In genomic region chr17:82301916-82302497, GRCh38 we compare ENCODE assay signal across 9 cellular contexts. TPM values are rescaled to one million over a fixed set of nuclear protein-coding genes. Genes with fewer than 3 reads are reported as not detected.
DNase-seq lines count a peak whose midpoint lies in the region; ATAC-seq, FAIRE-seq and TF ChIP-seq lines count a peak whose summit lies in the region.
"Had no signal": no experiment of that assay in that cellular context is flagged by ENCODE, and none has a peak within 500 bp of the region (broad histone marks: within the 10 kb centered on the region; RNA-seq: fewer than 3 reads in every experiment).

No MANE protein-coding gene starts in this region.

- H3K4me3 Mint-ChIP-seq in activated B cell treated with CpG ODN at 0.5 μM for 24 hours: peak overlapping the region; percentile 35
- peak overlapping the region; percentile 93 for H3K4me3 Mint-ChIP-seq in stimulated activated effector memory CD8-positive, alpha-beta T cell treated with anti-CD3 and anti-CD28 coated beads, Interleukin-12 subunit alpha, Interleukin-12 subunit beta, amount 100 ng/mL, for 72 hours

- H3K36me3 ChIP-seq in bronchial epithelial cell (ENCODE audit: control insufficient read depth, insufficient read depth, low read length) (no peaks in the 10 kb centered on the region), psoas muscle (ENCODE audit: insufficient read depth in 1 of 2, low read depth in 1 of 2) (no peaks in the 10 kb centered on the region)

- H3K9me3 Mint-ChIP-seq in activated B cell treated with CpG ODN at 0.5 μM for 24 hours: no peaks in the 10 kb centered on the region
- no peaks in the 10 kb centered on the region for H3K9me3 Mint-ChIP-seq in stimulated activated effector memory CD8-positive, alpha-beta T cell treated with anti-CD3 and anti-CD28 coated beads, Interleukin-12 subunit alpha, Interleukin-12 subunit beta, amount 100 ng/mL, for 72 hours

- DNase-seq in GM19238 (ENCODE audit: insufficient read length, low spot score): peak; percentile 59
- peak; percentile 47 for DNase-seq in activated B cell treated with CpG ODN at 0.5 μM for 24 hours
- peak; percentile 55 for DNase-seq in bronchial epithelial cell (ENCODE audit: low read depth)
- peak; percentile 61 to 84 for DNase-seq in stimulated activated effector memory CD8-positive, alpha-beta T cell treated with anti-CD3 and anti-CD28 coated beads, Interleukin-12 subunit alpha, Interleukin-12 subunit beta, amount 100 ng/mL, for 72 hours (ENCODE audit: low spot score in 2 of 2)
- no peak for DNase-seq in psoas muscle
- no peak for DNase-seq in COLO668 (lab: John Stamatoyannopoulos, UW; ENCODE audit: unreplicated experiment)
- DNase-seq: left cardiac atrium had no signal

- POLR2A ChIA-PET in activated B cell treated with CpG ODN at 0.5 μM for 24 hours (lab: Charles Lee): interaction anchor here (1.0 to 3.3 kb wide), 7 partner anchors 9 to 96 kb away, joined by 3 to 35 read pairs (median 5); partner anchors contain the start of gene CSNK1D

- no peak for FAIRE-seq in bronchial epithelial cell (lab: Jason Lieb, UNC)

- CTCF ChIA-PET in activated B cell treated with CpG ODN at 0.5 μM for 24 hours (lab: Charles Lee): interaction anchor here (1.1 to 7.2 kb wide), 5 partner anchors 10 to 96 kb away, joined by 4 to 58 read pairs (median 10); no protein-coding TSS in a partner anchor

- no peaks in the 10 kb centered on the region for H3K9me3 ChIP-seq in psoas muscle

- H3K36me3 Mint-ChIP-seq in activated B cell treated with CpG ODN at 0.5 μM for 24 hours (ENCODE audit: low read depth): peaks cover 4% of the 10 kb centered on the region
- peaks cover 23% of the 10 kb centered on the region for H3K36me3 Mint-ChIP-seq in stimulated activated effector memory CD8-positive, alpha-beta T cell treated with anti-CD3 and anti-CD28 coated beads, Interleukin-12 subunit alpha, Interleukin-12 subunit beta, amount 100 ng/mL, for 72 hours

- no peak for ATAC-seq in activated B cell treated with CpG ODN at 0.5 μM for 24 hours (ENCODE audit: low read depth)
- peak; percentile 22 for ATAC-seq in stimulated activated effector memory CD8-positive, alpha-beta T cell treated with anti-CD3 and anti-CD28 coated beads, Interleukin-12 subunit alpha, Interleukin-12 subunit beta, amount 100 ng/mL, for 72 hours
- no peak for ATAC-seq in psoas muscle
- no peak for ATAC-seq in HG03095 (IDR thresholded peaks at IDR 0.05; ENCODE audit: unreplicated experiment)
- ATAC-seq: left cardiac atrium had no signal

- no peak overlapping the region for H3K27ac ChIP-seq in psoas muscle
- H3K27ac ChIP-seq: epithelial cell of prostate had no signal

- H3K27me3 ChIP-seq in bronchial epithelial cell (ENCODE audit: control insufficient read depth, insufficient read depth, low read length) (no peaks in the 10 kb centered on the region), psoas muscle (ENCODE audit: insufficient read depth in 3 of 3, low read length in 2 of 3) (no peaks in the 10 kb centered on the region)

- H3K27me3 Mint-ChIP-seq in activated B cell treated with CpG ODN at 0.5 μM for 24 hours: no peaks in the 10 kb centered on the region

- H3K27ac Mint-ChIP-seq in activated B cell treated with CpG ODN at 0.5 μM for 24 hours: peak overlapping the region; percentile 30
- H3K27ac Mint-ChIP-seq in stimulated activated effector memory CD8-positive, alpha-beta T cell treated with anti-CD3 and anti-CD28 coated beads, Interleukin-12 subunit alpha, Interleukin-12 subunit beta, amount 100 ng/mL, for 72 hours: peak overlapping the region; percentile 100

- intact Hi-C loops in activated B cell treated with CpG ODN at 0.5 μM for 24 hours (cut with micrococcal nuclease) (no loop called here), psoas muscle (cut with DNase I) (loop anchor here in 1 of 2 donors (2.0 to 10.0 kb wide), 3 partner anchors 15 to 267 kb away; partner anchors contain the start of genes CD7, DCXR and RAC3)

- peaks cover 17% of the 10 kb centered on the region for H3K4me1 ChIP-seq in psoas muscle

- 84 to 90% (median 87%) methylated on average over 18 to 20 of the region's 20 CpGs for WGBS in psoas muscle, 3 donors

- peaks cover 56% of the 10 kb centered on the region for H3K4me1 Mint-ChIP-seq in activated B cell treated with CpG ODN at 0.5 μM for 24 hours
- peaks cover 94% of the 10 kb centered on the region for H3K4me1 Mint-ChIP-seq in stimulated activated effector memory CD8-positive, alpha-beta T cell treated with anti-CD3 and anti-CD28 coated beads, Interleukin-12 subunit alpha, Interleukin-12 subunit beta, amount 100 ng/mL, for 72 hours

- TF ChIP-seq CTCF in activated B cell treated with CpG ODN at 0.5 μM for 24 hours (IDR thresholded peaks at IDR 0.05) (no peak), bronchial epithelial cell (IDR thresholded peaks at IDR 0.05; ENCODE audit: insufficient read depth, low read length, severe bottlenecking) (no peak), psoas muscle (IDR thresholded peaks at IDR 0.05) (no peak)

- H3K4me3 ChIP-seq in bronchial epithelial cell (ENCODE audit: low read depth, low read length) (no peak overlapping the region), psoas muscle (no peak overlapping the region)

RNA-seq across cellular contexts. Expression of gene CD7, which starts 15.4 kb away (rescaled TPM):
- total RNA-seq in activated B cell treated with CpG ODN at 0.5 μM for 24 hours (0.32 and 0.42 TPM in 2 replicates), bronchial epithelial cell (not detected in 2 replicates), psoas muscle (under 1 TPM in 3 of 4 donors, not detected in 1; 0.18 to 0.81 (median 0.71) TPM)
- under 1 TPM; 0.13 to 0.19 (median 0.16) TPM for polyA plus RNA-seq in psoas muscle

RNA-seq across cellular contexts. Expression of gene CSNK1D, which starts 28.5 kb away (rescaled TPM):
- total RNA-seq in activated B cell treated with CpG ODN at 0.5 μM for 24 hours (147 and 170 TPM in 2 replicates), bronchial epithelial cell (64.9 and 72.4 TPM in 2 replicates), psoas muscle (100 to 1,000 TPM in 3 of 4 donors, 10 to 100 TPM in 1; 73.5 to 139 (median 116) TPM)
- polyA plus RNA-seq in psoas muscle: 100 to 1,000 TPM in 1 of 3 donors, 10 to 100 TPM in 2; 74.3 to 124 (median 92.7) TPM

RNA-seq across cellular contexts. Expression of gene SECTM1, which starts 31.6 kb away (rescaled TPM):
- total RNA-seq in activated B cell treated with CpG ODN at 0.5 μM for 24 hours: not detected in 2 replicates
- 1.3 and 3.7 TPM in 2 replicates for total RNA-seq in bronchial epithelial cell
- 1 to 10 TPM; 1.2 to 2.3 (median 1.7) TPM for total RNA-seq in psoas muscle
- polyA plus RNA-seq in psoas muscle: 1 to 10 TPM in 2 of 3 donors, under 1 TPM in 1; 0.70 to 1.2 (median 1.0) TPM

RNA-seq across cellular contexts. Expression of gene TEX19, which starts 57.0 kb away (rescaled TPM):
- not detected in 2 replicates for total RNA-seq in activated B cell treated with CpG ODN at 0.5 μM for 24 hours
- total RNA-seq in bronchial epithelial cell: not detected in 2 replicates
- under 1 TPM in 2 of 4 donors, not detected in 2; 0.17 to 0.24 TPM for total RNA-seq in psoas muscle
- polyA plus RNA-seq in psoas muscle: under 1 TPM; 0.07 to 0.35 (median 0.13) TPM
- total RNA-seq: left cardiac atrium had no signal

Comparison
In these comparisons a context has a peak if more than half of its experiments do, and no peak if none do; other contexts are left out.
1. DNase-seq: peak in GM19238 (single experiment), activated B cell treated with CpG ODN at 0.5 μM for 24 hours (single experiment), bronchial epithelial cell (single experiment) and stimulated activated effector memory CD8-positive, alpha-beta T cell treated with anti-CD3 and anti-CD28 coated beads, Interleukin-12 subunit alpha, Interleukin-12 subunit beta, amount 100 ng/mL, for 72 hours (2 of 2); none in psoas muscle (0 of 2) and COLO668 (single experiment).